In the genomic region with DNA sequence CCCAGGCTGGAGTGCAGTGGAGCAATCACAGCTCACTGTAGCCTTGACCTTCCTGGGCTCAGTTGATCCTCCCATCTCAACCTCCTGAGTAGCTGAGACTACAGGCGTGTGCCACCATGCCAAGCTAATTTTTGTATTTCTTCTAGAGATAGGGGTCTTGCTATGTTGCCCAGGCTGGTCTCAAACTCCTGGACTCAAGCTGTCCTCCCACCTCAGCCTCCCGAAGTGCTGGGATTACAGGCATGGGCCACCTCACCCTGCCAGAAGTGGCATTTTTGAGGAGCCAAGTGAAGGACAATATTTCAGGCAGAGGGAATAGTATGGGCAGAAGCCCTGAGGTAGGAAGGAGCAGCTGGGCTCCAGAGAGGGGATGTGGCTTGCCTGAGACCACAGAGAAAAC, we compare ENCODE assay signal across 1 cellular context.
TF ChIP-seq lines count a peak whose summit lies in the region.

No MANE protein-coding gene starts in this region.

TF ChIP-seq in GM12878, 131 proteins besides CTCF, POLR2A, EP300 and RAD21:
- TF ChIP-seq, protein P1, sequence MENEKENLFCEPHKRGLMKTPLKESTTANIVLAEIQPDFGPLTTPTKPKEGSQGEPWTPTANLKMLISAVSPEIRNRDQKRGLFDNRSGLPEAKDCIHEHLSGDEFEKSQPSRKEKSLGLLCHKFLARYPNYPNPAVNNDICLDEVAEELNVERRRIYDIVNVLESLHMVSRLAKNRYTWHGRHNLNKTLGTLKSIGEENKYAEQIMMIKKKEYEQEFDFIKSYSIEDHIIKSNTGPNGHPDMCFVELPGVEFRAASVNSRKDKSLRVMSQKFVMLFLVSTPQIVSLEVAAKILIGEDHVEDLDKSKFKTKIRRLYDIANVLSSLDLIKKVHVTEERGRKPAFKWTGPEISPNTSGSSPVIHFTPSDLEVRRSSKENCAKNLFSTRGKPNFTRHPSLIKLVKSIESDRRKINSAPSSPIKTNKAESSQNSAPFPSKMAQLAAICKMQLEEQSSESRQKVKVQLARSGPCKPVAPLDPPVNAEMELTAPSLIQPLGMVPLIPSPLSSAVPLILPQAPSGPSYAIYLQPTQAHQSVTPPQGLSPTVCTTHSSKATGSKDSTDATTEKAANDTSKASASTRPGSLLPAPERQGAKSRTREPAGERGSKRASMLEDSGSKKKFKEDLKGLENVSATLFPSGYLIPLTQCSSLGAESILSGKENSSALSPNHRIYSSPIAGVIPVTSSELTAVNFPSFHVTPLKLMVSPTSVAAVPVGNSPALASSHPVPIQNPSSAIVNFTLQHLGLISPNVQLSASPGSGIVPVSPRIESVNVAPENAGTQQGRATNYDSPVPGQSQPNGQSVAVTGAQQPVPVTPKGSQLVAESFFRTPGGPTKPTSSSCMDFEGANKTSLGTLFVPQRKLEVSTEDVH (IDR thresholded peaks at IDR 0.05; ENCODE audit: low read depth, partially characterized antibody), result no peak
- 0 out of 2 replicates have a peak, but pooled peaks have one; percentile 8 for TF ChIP-seq RUNX3 (IDR thresholded peaks at IDR 0.05; ENCODE audit: low read length)
